11 cellular contexts compared by ENCODE assay signal in genomic region chr17:48001657-48002056, GRCh38. TPM values are rescaled to one million over a fixed set of nuclear protein-coding genes. Genes with fewer than 3 reads are reported as not detected.
DNase-seq lines count a peak whose midpoint lies in the region; ATAC-seq, FAIRE-seq and TF ChIP-seq lines count a peak whose summit lies in the region.
"Not testable (repeated sequence)": the region's sequence is repeated elsewhere in the genome, so short reads cannot be mapped to it uniquely, and the experiment has no call there.
"Had no signal": no experiment of that assay in that cellular context is flagged by ENCODE, and none has a peak within 500 bp of the region (broad histone marks: within the 10 kb centered on the region; RNA-seq: fewer than 3 reads in every experiment).

No MANE protein-coding gene starts in this region.

- POLR2A ChIA-PET in K562 (lab: Yijun Ruan, JAX), result interaction anchor here (1.1 to 1.6 kb wide), 3 partner anchors 10 to 106 kb away, joined by 3 to 6 read pairs (median 3); partner anchors contain the start of gene SP2

- not testable (repeated sequence) for H3K14ac ChIP-seq in mesenchymal stem cell (ENCODE audit: low read length in 2 of 2)

- not testable (repeated sequence) for DNase-seq in SJSA1 (ENCODE audit: low read depth in 1 of 2, low spot score in 2 of 2); K562 (ENCODE audit: extremely low read depth in 1 of 4, low spot score in 3 of 4); epithelial cell of prostate (ENCODE audit: low read depth, low spot score); mesenchymal stem cell; upper lobe of left lung

- TF ChIP-seq CTCF in K562 (IDR thresholded peaks at IDR 0.05 in 2 of 3, conservative IDR thresholded peaks at IDR 0.05 in 1 of 3; ENCODE audit: insufficient read depth in 2 of 3, low read depth in 1 of 3, low read length in 3 of 3); parathyroid adenoma (IDR thresholded peaks at IDR 0.05); upper lobe of left lung (IDR thresholded peaks at IDR 0.05): not testable (repeated sequence)

- H4K91ac ChIP-seq in mesenchymal stem cell (ENCODE audit: low read length), result not testable (repeated sequence)

- not testable (repeated sequence) for ATAC-seq in K562; upper lobe of left lung (ENCODE audit: low FRiP score in 2 of 2)

- in situ Hi-C loops in K562 (cut with MboI), result not testable (repeated sequence)

- not testable (repeated sequence) for H3K9me3 ChIP-seq in BLaER1; HUES48 (ENCODE audit: control insufficient read depth, insufficient read depth, low read length); SJSA1 (replicated peaks); K562 (replicated peaks; ENCODE audit: control insufficient read depth, insufficient read depth, low read depth, low read length); mesenchymal stem cell (ENCODE audit: control insufficient read depth, low read length); parathyroid adenoma (ENCODE audit: control insufficient read depth, low read length); upper lobe of left lung

- intact Hi-C loops in K562 (cut with micrococcal nuclease), result not testable (repeated sequence)

- not testable (repeated sequence) for H3K79me1 ChIP-seq in mesenchymal stem cell (replicated peaks; ENCODE audit: low read length, poor library complexity, severe bottlenecking)

- H3K18ac ChIP-seq in mesenchymal stem cell (ENCODE audit: low read depth in 1 of 2, low read length in 2 of 2), result peak overlapping the region; percentile 29 to 43

- not testable (repeated sequence) for TF ChIP-seq RAD21 in K562 (CRISPR knock-in tag; conservative IDR thresholded peaks at IDR 0.05 in 1 of 2, IDR thresholded peaks at IDR 0.05 in 1 of 2)

- WGBS in K562 (ENCODE audit: insufficient coverage, low coverage, missing lambda C conversion rate), result 96% methylated on average over 5 of the region's 5 CpGs
- 99% methylated on average over 2 of the region's 5 CpGs for WGBS in mesenchymal stem cell
- 86 to 95% methylated on average over 5 of the region's 5 CpGs for WGBS in upper lobe of left lung, 2 donors

- not testable (repeated sequence) for TF ChIP-seq POLR2A in K562 (conservative IDR thresholded peaks at IDR 0.05); upper lobe of left lung (IDR thresholded peaks at IDR 0.05)

- H3K79me2 ChIP-seq in K562 (ENCODE audit: control insufficient read depth, insufficient read depth, low read length); parathyroid adenoma: not testable (repeated sequence)

- H2BK5ac ChIP-seq in mesenchymal stem cell (ENCODE audit: low read depth, low read length, poor library complexity, severe bottlenecking), result not testable (repeated sequence)

- H3K9me1 ChIP-seq in K562 (ENCODE audit: control insufficient read depth, insufficient read depth, low read length), result not testable (repeated sequence)

- peak overlapping the region in 1 of 2 experiments; percentile 77 for H2BK12ac ChIP-seq in mesenchymal stem cell (ENCODE audit: low read length in 2 of 2)

- not testable (repeated sequence) for FAIRE-seq in K562 (lab: Jason Lieb, UNC)

- not testable (repeated sequence) for H3K36me3 ChIP-seq in BLaER1; HUES48 (ENCODE audit: control insufficient read depth, insufficient read depth, low read length); SJSA1; K562 (ENCODE audit: control insufficient read depth, insufficient read depth, low read length); mesenchymal stem cell (ENCODE audit: control insufficient read depth in 1 of 2, insufficient read depth in 2 of 2, low read depth in 1 of 2, low read length in 2 of 2); parathyroid adenoma (ENCODE audit: control insufficient read depth, insufficient read depth, low read length); upper lobe of left lung

- H4K20me1 ChIP-seq in BLaER1; K562 (replicated peaks; ENCODE audit: control insufficient read depth, insufficient read depth, low read length): not testable (repeated sequence)

- H3K4me2 ChIP-seq in BLaER1, result peak overlapping the region; percentile 76
- H3K4me2 ChIP-seq in K562 (ENCODE audit: insufficient read depth, low read length); mesenchymal stem cell (ENCODE audit: low read length, poor library complexity, severe bottlenecking); parathyroid adenoma (ENCODE audit: low read length): not testable (repeated sequence)

- H3K27ac ChIP-seq in BLaER1, result peak overlapping the region; percentile 80; the same call in 1 of the 2 replicates
- peak overlapping the region; percentile 96 for H3K27ac ChIP-seq in HUES48 (ENCODE audit: low read depth, low read length)
- peak overlapping the region; percentile 94 for H3K27ac ChIP-seq in SJSA1
- H3K27ac ChIP-seq in K562 (ENCODE audit: extremely low read depth, low read depth, low read length), result peak overlapping the region; percentile 87; the same call in 1 of the 3 replicates
- peak overlapping the region; percentile 77 for H3K27ac ChIP-seq in epithelial cell of prostate
- peak overlapping the region; percentile 98 for H3K27ac ChIP-seq in mesenchymal stem cell (ENCODE audit: low read length, poor library complexity, severe bottlenecking)
- peak overlapping the region; percentile 93 for H3K27ac ChIP-seq in parathyroid adenoma
- H3K27ac ChIP-seq in upper lobe of left lung, result peak overlapping the region in 3 of 4 donors; percentile 59 to 73 (median 69)

- H2AK5ac ChIP-seq in mesenchymal stem cell (ENCODE audit: low read length, severe bottlenecking), result peak overlapping the region; percentile 82

- H3K4ac ChIP-seq in mesenchymal stem cell (ENCODE audit: low read depth in 1 of 2, low read length in 2 of 2), result peak overlapping the region in 1 of 2 experiments; percentile 68

- H3K4me3 ChIP-seq in BLaER1; HUES48 (ENCODE audit: low read depth, low read length); SJSA1; K562; mesenchymal stem cell (ENCODE audit: insufficient read depth in 1 of 2, low read depth in 1 of 2, low read length in 2 of 2); parathyroid adenoma (ENCODE audit: low read depth, low read length); upper lobe of left lung: not testable (repeated sequence)

- H3K4me1 ChIP-seq in BLaER1, result peaks cover 41% of the 10 kb centered on the region
- peaks cover 45% of the 10 kb centered on the region for H3K4me1 ChIP-seq in HUES48 (ENCODE audit: control insufficient read depth, insufficient read depth, low read length)
- peaks cover 54% of the 10 kb centered on the region for H3K4me1 ChIP-seq in SJSA1 (replicated peaks)
- peaks cover 15 to 20% of the 10 kb centered on the region in 2 experiments for H3K4me1 ChIP-seq in K562 (replicated peaks in 1 of 2; ENCODE audit: control insufficient read depth in 2 of 2, insufficient read depth in 2 of 2, low read length in 2 of 2)
- H3K4me1 ChIP-seq in mesenchymal stem cell (ENCODE audit: control insufficient read depth, insufficient read depth, low read depth, low read length), result peaks cover 30% of the 10 kb centered on the region
- H3K4me1 ChIP-seq in parathyroid adenoma, result peaks cover 32% of the 10 kb centered on the region
- peaks cover 9 to 19% (median 11%) of the 10 kb centered on the region in 4 donors for H3K4me1 ChIP-seq in upper lobe of left lung

- not testable (repeated sequence) for BruUV-seq in K562 (replicated peaks; lab: Mats Ljungman, UMichigan)

- H3K23ac ChIP-seq in mesenchymal stem cell (ENCODE audit: low read length in 2 of 2), result not testable (repeated sequence)

- not testable (repeated sequence) for TF ChIP-seq EP300 in K562 (IDR thresholded peaks at IDR 0.05; ENCODE audit: low read length); upper lobe of left lung (IDR thresholded peaks at IDR 0.05)

- peak overlapping the region; percentile 93 for H2BK120ac ChIP-seq in mesenchymal stem cell (ENCODE audit: low read depth, low read length)

- CTCF ChIA-PET in K562 (lab: Yijun Ruan, JAX; ENCODE audit: low intra/inter-chr PET ratio), result not testable (repeated sequence)

- not testable (repeated sequence) for H4K8ac ChIP-seq in mesenchymal stem cell (ENCODE audit: low read length)

- H2AFZ ChIP-seq in K562 (ENCODE audit: low read depth, low read length), result peak overlapping the region; percentile 91; the same call in 1 of the 2 replicates
- H2AFZ ChIP-seq in mesenchymal stem cell (ENCODE audit: low read depth, low read length); parathyroid adenoma: not testable (repeated sequence)

- not testable (repeated sequence) for H3K27me3 ChIP-seq in BLaER1; HUES48 (ENCODE audit: control insufficient read depth, insufficient read depth, low read length); SJSA1 (replicated peaks); K562 (ENCODE audit: control insufficient read depth in 2 of 2, insufficient read depth in 2 of 2, low read length in 2 of 2); mesenchymal stem cell (ENCODE audit: control insufficient read depth in 1 of 2, insufficient read depth in 1 of 2, low read length in 2 of 2); parathyroid adenoma (ENCODE audit: control insufficient read depth, insufficient read depth, low read length); upper lobe of left lung

- H2BK15ac ChIP-seq in mesenchymal stem cell (ENCODE audit: low read depth, poor library complexity, severe bottlenecking), result not testable (repeated sequence)

- H3K9ac ChIP-seq in BLaER1; HUES48 (ENCODE audit: low read depth, low read length); K562 (ENCODE audit: insufficient read depth in 1 of 2, low read depth in 2 of 2, low read length in 2 of 2); parathyroid adenoma: not testable (repeated sequence)
- H3K9ac ChIP-seq in mesenchymal stem cell (ENCODE audit: low read length), result peak overlapping the region; percentile 80

RNA-seq across cellular contexts. Expression of gene CDK5RAP3, which starts 30.7 kb away (rescaled TPM):
- total RNA-seq in SJSA1 (2014; rRNA removed; shearing (Covaris generic)), result 89.5 and 94.9 TPM in 2 replicates
- 452 and 764 TPM in 2 replicates for total RNA-seq in K562 (2011; cell fraction: chromatin; rRNA removed; ENCODE audit: low replicate concordance)
- total RNA-seq in K562 (2011; cell fraction: nucleolus; rRNA removed), result 478 and 540 TPM in 2 replicates
- total RNA-seq in K562 (2011; cell fraction: nucleoplasm; rRNA removed), result 403 and 415 TPM in 2 replicates
- total RNA-seq in K562 (2014; rRNA removed), result 85.0 and 91.5 TPM in 2 replicates
- 70.8 and 71.7 TPM in 2 replicates for total RNA-seq in K562 (2014; rRNA removed; fragmentation: Illumina TruSeq; extraction: Trizol)
- 67.0 and 73.7 TPM in 2 replicates for total RNA-seq in K562 (2015; rRNA removed; fragmentation: Illumina TruSeq; extraction: Trizol)
- total RNA-seq in K562 (2021), result 113 and 131 TPM in 2 replicates
- 132 and 208 TPM in 2 replicates for polyA plus RNA-seq in K562 (2011; rRNA removed)
- polyA plus RNA-seq in K562 (2011; cell fraction: cytosol; rRNA removed), result 78.0 and 96.3 TPM in 2 replicates
- polyA plus RNA-seq in K562 (2011; cell fraction: nucleus; rRNA removed), result 1,392 and 1,556 TPM in 2 replicates
- polyA plus RNA-seq in K562 (2012), result 134 and 270 TPM in 2 replicates
- polyA plus RNA-seq in K562 (2014; fragmentation: Illumina TruSeq; extraction: Trizol), result 96.7 and 100 TPM in 2 replicates
- polyA plus RNA-seq in K562 (2014; fragmentation: Nextera tagmentation; extraction: Ambion mirVana), result 10 to 100 TPM; 44.2 to 73.0 TPM
- polyA plus RNA-seq in K562 (2014; rRNA removed), result 152 and 202 TPM in 2 replicates
- 81.6 and 111 TPM in 2 replicates for polyA minus RNA-seq in K562 (2011; rRNA and poly(A)+ RNA removed)
- 35.1 and 37.0 TPM in 2 replicates for polyA minus RNA-seq in K562 (2011; cell fraction: cytosol; rRNA and poly(A)+ RNA removed)
- 206 and 291 TPM in 2 replicates for polyA minus RNA-seq in K562 (2011; cell fraction: nucleus; rRNA and poly(A)+ RNA removed)
- 75.6 TPM for polyA plus RNA-seq in mesenchymal stem cell (2013, experiment 1 of 2)
- 69.9 TPM for polyA plus RNA-seq in mesenchymal stem cell (2013, experiment 2 of 2)
- 100 to 1,000 TPM in 5 of 6 donors, 10 to 100 TPM in 1; 76.6 to 661 (median 160) TPM for total RNA-seq in upper lobe of left lung

RNA-seq across cellular contexts. Expression of gene COPZ2, which starts 35.9 kb away (rescaled TPM):
- 21.1 and 45.2 TPM in 2 replicates for total RNA-seq in SJSA1 (2014; rRNA removed; shearing (Covaris generic))
- 0.46 TPM in 1 of 2 replicates, not detected in the other for total RNA-seq in K562 (2011; cell fraction: chromatin; rRNA removed; ENCODE audit: low replicate concordance)
- 0.66 TPM in 1 of 2 replicates, not detected in the other for total RNA-seq in K562 (2011; cell fraction: nucleolus; rRNA removed)
- 0.73 and 0.92 TPM in 2 replicates for total RNA-seq in K562 (2011; cell fraction: nucleoplasm; rRNA removed)
- total RNA-seq in K562 (2014; rRNA removed) (not detected in 2 replicates), K562 (2014; rRNA removed; fragmentation: Illumina TruSeq; extraction: Trizol) (not detected in 2 replicates), K562 (2015; rRNA removed; fragmentation: Illumina TruSeq; extraction: Trizol) (not detected in 2 replicates), K562 (2021) (0.49 TPM in 1 of 2 replicates, not detected in the other), upper lobe of left lung (10 to 100 TPM in 4 of 6 donors, 1 to 10 TPM in 2; 5.2 to 33.5 (median 17.7) TPM)
- polyA plus RNA-seq in K562 (2011; rRNA removed) (0.14 and 0.22 TPM in 2 replicates), K562 (2014; fragmentation: Illumina TruSeq; extraction: Trizol) (0.21 TPM in 1 of 2 replicates, not detected in the other), K562 (2014; fragmentation: Nextera tagmentation; extraction: Ambion mirVana) (not detected), K562 (2014; rRNA removed) (not detected in 2 replicates)
- polyA plus RNA-seq in K562 (2011; cell fraction: cytosol; rRNA removed), result 0.13 TPM in 1 of 2 replicates, not detected in the other
- 0.52 and 1.4 TPM in 2 replicates for polyA plus RNA-seq in K562 (2011; cell fraction: nucleus; rRNA removed)
- polyA plus RNA-seq in K562 (2012), result 0.78 TPM in 1 of 2 replicates, not detected in the other
- polyA minus RNA-seq in K562 (2011; rRNA and poly(A)+ RNA removed), result not detected in 2 replicates
- polyA minus RNA-seq in K562 (2011; cell fraction: cytosol; rRNA and poly(A)+ RNA removed), result not detected in 2 replicates
- not detected in 2 replicates for polyA minus RNA-seq in K562 (2011; cell fraction: nucleus; rRNA and poly(A)+ RNA removed)
- polyA plus RNA-seq in mesenchymal stem cell (2013, experiment 1 of 2), result 148 TPM
- polyA plus RNA-seq in mesenchymal stem cell (2013, experiment 2 of 2), result 153 TPM
- total RNA-seq: GM23338 had no signal
- polyA plus RNA-seq: GM23338 had no signal

RNA-seq across cellular contexts. Expression of gene PRR15L, which starts 44.0 kb away (rescaled TPM):
- total RNA-seq in SJSA1 (2014; rRNA removed; shearing (Covaris generic)), result not detected in 2 replicates
- total RNA-seq in K562 (2011; cell fraction: chromatin; rRNA removed; ENCODE audit: low replicate concordance), result not detected in 2 replicates
- total RNA-seq in K562 (2011; cell fraction: nucleolus; rRNA removed), result not detected in 2 replicates
- total RNA-seq in K562 (2011; cell fraction: nucleoplasm; rRNA removed), result not detected in 2 replicates
- total RNA-seq in K562 (2014; rRNA removed) (not detected in 2 replicates), K562 (2014; rRNA removed; fragmentation: Illumina TruSeq; extraction: Trizol) (not detected in 2 replicates), K562 (2015; rRNA removed; fragmentation: Illumina TruSeq; extraction: Trizol) (not detected in 2 replicates), K562 (2021) (0.16 TPM in 1 of 2 replicates, not detected in the other), upper lobe of left lung (100 to 1,000 TPM in 1 of 6 donors, 10 to 100 TPM in 5; 34.2 to 105 (median 75.2) TPM)
- polyA plus RNA-seq in K562 (2011; rRNA removed) (not detected in 2 replicates), K562 (2014; fragmentation: Illumina TruSeq; extraction: Trizol) (not detected in 2 replicates), K562 (2014; fragmentation: Nextera tagmentation; extraction: Ambion mirVana) (under 1 TPM in 1 of 2 experiments, not detected in 1; 0.03 TPM), K562 (2014; rRNA removed) (not detected in 2 replicates)
- polyA plus RNA-seq in K562 (2011; cell fraction: cytosol; rRNA removed), result not detected in 2 replicates
- polyA plus RNA-seq in K562 (2011; cell fraction: nucleus; rRNA removed), result not detected in 2 replicates
- 0.16 and 0.17 TPM in 2 replicates for polyA plus RNA-seq in K562 (2012)
- not detected in 2 replicates for polyA minus RNA-seq in K562 (2011; rRNA and poly(A)+ RNA removed)
- polyA minus RNA-seq in K562 (2011; cell fraction: cytosol; rRNA and poly(A)+ RNA removed), result not detected in 2 replicates
- not detected in 2 replicates for polyA minus RNA-seq in K562 (2011; cell fraction: nucleus; rRNA and poly(A)+ RNA removed)
- not detected for polyA plus RNA-seq in mesenchymal stem cell (2013, experiment 1 of 2)
- polyA plus RNA-seq in mesenchymal stem cell (2013, experiment 2 of 2), result not detected
- total RNA-seq: A172, GM23338, M059J had no signal

RNA-seq across cellular contexts. Expression of gene NFE2L1, which starts 46.5 kb away (rescaled TPM):
- 61.8 and 200 TPM in 2 replicates for total RNA-seq in SJSA1 (2014; rRNA removed; shearing (Covaris generic))
- 97.0 and 141 TPM in 2 replicates for total RNA-seq in K562 (2011; cell fraction: chromatin; rRNA removed; ENCODE audit: low replicate concordance)
- total RNA-seq in K562 (2011; cell fraction: nucleolus; rRNA removed), result 104 and 118 TPM in 2 replicates
- total RNA-seq in K562 (2011; cell fraction: nucleoplasm; rRNA removed), result 88.2 and 97.7 TPM in 2 replicates
- total RNA-seq in K562 (2014; rRNA removed) (18.6 and 22.0 TPM in 2 replicates), K562 (2014; rRNA removed; fragmentation: Illumina TruSeq; extraction: Trizol) (38.7 and 57.0 TPM in 2 replicates), K562 (2015; rRNA removed; fragmentation: Illumina TruSeq; extraction: Trizol) (39.7 and 40.5 TPM in 2 replicates), K562 (2021) (61.4 and 67.7 TPM in 2 replicates), upper lobe of left lung (100 to 1,000 TPM; 105 to 203 (median 148) TPM)
- polyA plus RNA-seq in K562 (2011; rRNA removed) (57.2 and 59.8 TPM in 2 replicates), K562 (2014; fragmentation: Illumina TruSeq; extraction: Trizol) (68.1 and 68.6 TPM in 2 replicates), K562 (2014; fragmentation: Nextera tagmentation; extraction: Ambion mirVana) (1 to 10 TPM; 2.0 to 2.8 TPM), K562 (2014; rRNA removed) (40.7 and 41.4 TPM in 2 replicates)
- polyA plus RNA-seq in K562 (2011; cell fraction: cytosol; rRNA removed), result 41.0 and 52.4 TPM in 2 replicates
- polyA plus RNA-seq in K562 (2011; cell fraction: nucleus; rRNA removed), result 34.1 and 41.0 TPM in 2 replicates
- polyA plus RNA-seq in K562 (2012), result 109 and 147 TPM in 2 replicates
- 79.5 and 101 TPM in 2 replicates for polyA minus RNA-seq in K562 (2011; rRNA and poly(A)+ RNA removed)
- polyA minus RNA-seq in K562 (2011; cell fraction: cytosol; rRNA and poly(A)+ RNA removed), result 31.0 and 35.6 TPM in 2 replicates
- polyA minus RNA-seq in K562 (2011; cell fraction: nucleus; rRNA and poly(A)+ RNA removed), result 12.5 and 16.4 TPM in 2 replicates
- polyA plus RNA-seq in mesenchymal stem cell (2013, experiment 1 of 2), result 172 TPM
- polyA plus RNA-seq in mesenchymal stem cell (2013, experiment 2 of 2), result 169 TPM

Comparison
In these comparisons a context has a peak if more than half of its experiments do, and no peak if none do; other contexts are left out.
1. RNA of gene PRR15L, which starts 44.0 kb away (total RNA-seq): 34.2 to 105 TPM in upper lobe of left lung; 0.16 TPM in K562 and not detected in SJSA1; every median in the first group is over 10 times any median in the second.
2. Peak in every context shown above with its lines, with median percentiles within 50 percentile points of each other: H3K27ac ChIP-seq.